Comparison of ENCODE assay signal across 8 cellular contexts in genomic region chr1:16645044-16645882, GRCh38. TPM values are rescaled to one million over a fixed set of nuclear protein-coding genes. Genes with fewer than 3 reads are reported as not detected.
DNase-seq lines count a peak whose midpoint lies in the region; ATAC-seq and TF ChIP-seq lines count a peak whose summit lies in the region.
"Not testable (repeated sequence)": the region's sequence is repeated elsewhere in the genome, so short reads cannot be mapped to it uniquely, and the experiment has no call there.

No MANE protein-coding gene starts in this region.

- H3K4me1 Mint-ChIP-seq in activated naive CD8-positive, alpha-beta T cell treated with anti-CD3 and anti-CD28 coated beads, Interleukin-2, amount 10 ng/mL, durations not matched to agents 7 days and 5 days, result not testable (repeated sequence)

- not testable (repeated sequence) for H3K9me3 ChIP-seq in RWPE2 (ENCODE audit: severe bottlenecking)

- H3K27me3 Mint-ChIP-seq in activated naive CD8-positive, alpha-beta T cell treated with anti-CD3 and anti-CD28 coated beads, Interleukin-2, amount 10 ng/mL, durations not matched to agents 7 days and 5 days, result not testable (repeated sequence)

- not testable (repeated sequence) for H3K27ac Mint-ChIP-seq in activated naive CD8-positive, alpha-beta T cell treated with anti-CD3 and anti-CD28 coated beads, Interleukin-2, amount 10 ng/mL, durations not matched to agents 7 days and 5 days

- H3K27ac ChIP-seq in ACC112 (ENCODE audit: low read depth, low read length), result not testable (repeated sequence)
- H3K27ac ChIP-seq in RWPE2 (ENCODE audit: poor library complexity, severe bottlenecking), result peak overlapping the region; percentile 18

- peaks cover 17% of the 10 kb centered on the region for H3K79me2 ChIP-seq in ACC112 (ENCODE audit: control insufficient read depth, insufficient read depth, low read length, unreplicated experiment)

- ATAC-seq in GM18868 (IDR thresholded peaks at IDR 0.05; ENCODE audit: unreplicated experiment), result peak; percentile 14
- peak; percentile 3 for ATAC-seq in HG03108 (IDR thresholded peaks at IDR 0.05; ENCODE audit: unreplicated experiment)
- peak; percentile 28 for ATAC-seq in RWPE2 (ENCODE audit: low read depth)
- ATAC-seq in activated naive CD8-positive, alpha-beta T cell treated with anti-CD3 and anti-CD28 coated beads, Interleukin-2, amount 10 ng/mL, durations not matched to agents 7 days and 5 days (ENCODE audit: low read depth), result not testable (repeated sequence)
- peak; percentile 4 for ATAC-seq in esophagus mucosa

- not testable (repeated sequence) for TF ChIP-seq POLR2A in lower leg skin (IDR thresholded peaks at IDR 0.05)

- DNase-seq in RWPE2 (ENCODE audit: low spot score), result peak; percentile 76
- DNase-seq in activated naive CD8-positive, alpha-beta T cell treated with anti-CD3 and anti-CD28 coated beads, Interleukin-2, amount 10 ng/mL, durations not matched to agents 7 days and 5 days, result peak; percentile 64
- DNase-seq in lower leg skin (ENCODE audit: low spot score in 2 of 2), result peak; percentile 27 to 91
- not testable (repeated sequence) for DNase-seq in skeletal muscle cell (ENCODE audit: low read depth)

- WGBS in lower leg skin, 2 donors, result 41 to 43% methylated on average over 9 to 12 of the region's 12 CpGs

- not testable (repeated sequence) for H3K36me3 Mint-ChIP-seq in activated naive CD8-positive, alpha-beta T cell treated with anti-CD3 and anti-CD28 coated beads, Interleukin-2, amount 10 ng/mL, durations not matched to agents 7 days and 5 days

- not testable (repeated sequence) for H3K4me3 Mint-ChIP-seq in activated naive CD8-positive, alpha-beta T cell treated with anti-CD3 and anti-CD28 coated beads, Interleukin-2, amount 10 ng/mL, durations not matched to agents 7 days and 5 days

- H3K4me3 ChIP-seq in ACC112 (ENCODE audit: low read depth, low read length) (peak overlapping the region; percentile 82), RWPE2 (ENCODE audit: severe bottlenecking) (peak overlapping the region; percentile 96), lower leg skin (ENCODE audit: low read depth, poor library complexity, severe bottlenecking) (peak overlapping the region; percentile 90), skeletal muscle cell (ENCODE audit: low read depth, low read length) (peak overlapping the region; percentile 77)

- H3K36me3 ChIP-seq in ACC112 (ENCODE audit: insufficient read depth, low read length); RWPE2 (ENCODE audit: low read depth): not testable (repeated sequence)

- not testable (repeated sequence) for H3K9me3 Mint-ChIP-seq in activated naive CD8-positive, alpha-beta T cell treated with anti-CD3 and anti-CD28 coated beads, Interleukin-2, amount 10 ng/mL, durations not matched to agents 7 days and 5 days

- H2AFZ ChIP-seq in ACC112 (ENCODE audit: low read length, unreplicated experiment), result peak overlapping the region; percentile 90

- intact Hi-C loops in lower leg skin (cut with DNase I; ENCODE audit: low total_unique reads), result not testable (repeated sequence)

- H3K4me1 ChIP-seq in ACC112 (ENCODE audit: control insufficient read depth, insufficient read depth, low read length, unreplicated experiment), result peaks cover 15% of the 10 kb centered on the region
- not testable (repeated sequence) for H3K4me1 ChIP-seq in RWPE2 (ENCODE audit: insufficient read depth, poor library complexity, severe bottlenecking)

- POLR2A ChIA-PET in activated naive CD8-positive, alpha-beta T cell treated with anti-CD3 and anti-CD28 coated beads, Interleukin-2, amount 10 ng/mL, durations not matched to agents 7 days and 5 days (lab: Charles Lee), result interaction anchor here (0.6 kb wide), 1 partner anchor 132 kb away, joined by 3 read pairs; no protein-coding TSS in a partner anchor

- H3K27me3 ChIP-seq in ACC112 (ENCODE audit: insufficient read depth, low read length); RWPE2 (ENCODE audit: insufficient read depth, poor library complexity, severe bottlenecking): not testable (repeated sequence)

- TF ChIP-seq CTCF in RWPE2 (IDR thresholded peaks at IDR 0.05; ENCODE audit: poor library complexity, severe bottlenecking), result not testable (repeated sequence)
- peak in 1 of 3 donors; percentile 15 for TF ChIP-seq CTCF in lower leg skin (IDR thresholded peaks at IDR 0.05)

RNA-seq across cellular contexts. Expression of gene RNU1-3, which starts 21.5 kb away (rescaled TPM):
- total RNA-seq in activated naive CD8-positive, alpha-beta T cell treated with anti-CD3 and anti-CD28 coated beads, Interleukin-2, amount 10 ng/mL, durations not matched to agents 7 days and 5 days, result 1,000 to 10,000 TPM; 3,257 to 3,430 TPM
- 6,387 TPM for total RNA-seq in esophagus mucosa
- total RNA-seq in lower leg skin, result under 1 TPM in 3 of 4 donors, not detected in 1; under 0.01 TPM

RNA-seq across cellular contexts. Expression of gene NBPF1, which starts 31.9 kb away (rescaled TPM):
- total RNA-seq in activated naive CD8-positive, alpha-beta T cell treated with anti-CD3 and anti-CD28 coated beads, Interleukin-2, amount 10 ng/mL, durations not matched to agents 7 days and 5 days, result 10 to 100 TPM; 11.3 to 12.6 TPM
- total RNA-seq in esophagus mucosa (24.7 TPM), lower leg skin (10 to 100 TPM in 3 of 4 donors, 1 to 10 TPM in 1; 8.2 to 19.8 (median 14.7) TPM)

Comparison
In these comparisons a context has a peak if more than half of its experiments do, and no peak if none do; other contexts are left out.
1. RNA of gene RNU1-3, which starts 21.5 kb away (total RNA-seq): 6,387 TPM in esophagus mucosa (single experiment) and 3,257 to 3,430 TPM in activated naive CD8-positive, alpha-beta T cell treated with anti-CD3 and anti-CD28 coated beads, Interleukin-2, amount 10 ng/mL, durations not matched to agents 7 days and 5 days; under 0.01 TPM in lower leg skin; every median in the first group is over 1,000 times any median in the second.
2. Peak in every context shown above with its lines, with median percentiles within 50 percentile points of each other: H3K4me3 ChIP-seq.